12 cellular contexts compared by ENCODE assay signal in the genomic region with DNA sequence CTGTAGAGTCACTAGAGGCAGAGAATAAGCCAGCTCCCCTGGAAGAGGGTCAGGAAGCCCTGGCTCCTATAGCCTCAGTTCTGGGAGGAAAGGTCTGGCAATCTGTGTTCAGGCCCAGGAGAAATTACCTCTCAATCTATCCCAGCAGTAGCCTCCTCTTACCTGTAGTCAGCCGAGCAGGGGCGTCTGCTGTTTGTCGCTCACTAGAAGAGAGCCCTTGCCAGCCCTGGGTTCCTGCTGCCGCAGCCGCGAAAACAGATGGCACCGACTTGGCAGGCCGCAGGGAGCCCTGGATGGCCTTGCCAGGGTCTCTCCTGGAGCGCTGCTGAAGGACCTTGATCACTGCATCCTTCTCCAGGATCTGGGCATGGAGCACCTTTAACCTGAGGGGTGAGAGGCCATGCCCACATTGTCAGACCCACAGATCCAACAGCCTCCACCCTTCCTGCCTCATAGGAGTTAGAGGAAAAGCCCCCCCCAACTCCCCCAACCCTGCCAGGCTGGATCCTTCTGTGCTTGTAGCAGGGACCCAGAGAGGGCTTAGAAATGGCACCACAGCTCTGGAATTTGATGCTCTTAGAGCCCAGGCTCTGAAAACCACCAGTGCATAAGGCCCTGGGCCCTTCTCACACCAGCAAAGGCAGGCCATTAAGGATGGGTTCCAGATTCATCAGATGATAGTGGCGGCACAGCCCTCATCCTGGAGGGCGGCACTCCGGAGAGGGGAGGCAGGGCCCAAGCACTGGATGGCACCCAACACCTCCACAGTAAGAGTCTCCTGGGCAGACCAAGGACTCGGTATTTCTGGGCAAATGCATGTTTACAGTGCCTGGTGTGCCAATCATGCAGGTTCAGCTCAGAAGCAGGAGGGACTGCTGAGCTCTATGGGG. TPM values are rescaled to one million over a fixed set of nuclear protein-coding genes. Genes with fewer than 3 reads are reported as not detected.
A peak's percentile ranks its signal among the peaks of the same experiment; 100 is the strongest.
DNase-seq lines count a peak whose midpoint lies in the region; ATAC-seq and TF ChIP-seq lines count a peak whose summit lies in the region.
"Had no signal": no experiment of that assay in that cellular context is flagged by ENCODE, and none has a peak within 500 bp of the region (broad histone marks: within the 10 kb centered on the region; RNA-seq: fewer than 3 reads in every experiment).

No MANE protein-coding gene starts in this region.

- H3K4me1 Mint-ChIP-seq in natural killer cell treated with Interleukin-12 subunit alpha and Interleukin-12 subunit beta and Interleukin-15 and Interleukin-18, amount 100 ng/mL, for 72 hours (ENCODE audit: low read depth in 2 of 2): peaks cover 3 to 8% of the 10 kb centered on the region in 2 donors
- H3K4me1 Mint-ChIP-seq in natural killer cell (peaks cover 8 to 13% of the 10 kb centered on the region in 2 donors), osteocyte (ENCODE audit: unreplicated experiment) (peaks cover 86% of the 10 kb centered on the region)

- no peak overlapping the region for H3K4me3 Mint-ChIP-seq in natural killer cell treated with Interleukin-12 subunit alpha and Interleukin-12 subunit beta and Interleukin-15 and Interleukin-18, amount 100 ng/mL, for 72 hours
- no peak overlapping the region for H3K4me3 Mint-ChIP-seq in natural killer cell
- peak overlapping the region; percentile 35 for H3K4me3 Mint-ChIP-seq in osteocyte (ENCODE audit: unreplicated experiment)

- H3K27ac ChIP-seq in gastroesophageal sphincter: peak overlapping the region; percentile 70 to 100 (median 99)

- H3K27ac Mint-ChIP-seq in natural killer cell treated with Interleukin-12 subunit alpha and Interleukin-12 subunit beta and Interleukin-15 and Interleukin-18, amount 100 ng/mL, for 72 hours: no peak overlapping the region
- H3K27ac Mint-ChIP-seq in natural killer cell: no peak overlapping the region
- peak overlapping the region; percentile 93 for H3K27ac Mint-ChIP-seq in osteocyte (ENCODE audit: unreplicated experiment)

- peak; percentile 58 for DNase-seq in natural killer cell treated with Interleukin-12 subunit alpha and Interleukin-12 subunit beta and Interleukin-15 and Interleukin-18, amount 100 ng/mL, for 72 hours (ENCODE audit: low spot score)
- DNase-seq in natural killer cell: no peak
- no peak for DNase-seq in osteocyte (ENCODE audit: extremely low spot score, unreplicated experiment)
- DNase-seq in GM20000 (ENCODE audit: low spot score): no peak
- no peak for DNase-seq in kidney tubule cell (ENCODE audit: low spot score)
- DNase-seq: activated CD8-positive, alpha-beta memory T cell treated with anti-CD3 and anti-CD28 coated beads, Interleukin-2, amount 50 U/mL, for 48 hours; NCI-H446 treated with DMSO at 0.1 percent for 48 hours; T-helper 1 cell had no signal

- H3K36me3 ChIP-seq in gastroesophageal sphincter: peaks cover 5 to 94% of the 10 kb centered on the region in 2 donors

- no peaks in the 10 kb centered on the region for H3K36me3 Mint-ChIP-seq in natural killer cell treated with Interleukin-12 subunit alpha and Interleukin-12 subunit beta and Interleukin-15 and Interleukin-18, amount 100 ng/mL, for 72 hours
- no peaks in the 10 kb centered on the region for H3K36me3 Mint-ChIP-seq in natural killer cell
- peaks cover 71% of the 10 kb centered on the region for H3K36me3 Mint-ChIP-seq in osteocyte (ENCODE audit: unreplicated experiment)

- H3K9me3 Mint-ChIP-seq in natural killer cell treated with Interleukin-12 subunit alpha and Interleukin-12 subunit beta and Interleukin-15 and Interleukin-18, amount 100 ng/mL, for 72 hours: no peaks in the 10 kb centered on the region
- H3K9me3 Mint-ChIP-seq in natural killer cell (no peaks in the 10 kb centered on the region), osteocyte (ENCODE audit: unreplicated experiment) (no peaks in the 10 kb centered on the region)

- no peak for TF ChIP-seq POLR2A in gastroesophageal sphincter (IDR thresholded peaks at IDR 0.05)

- intact Hi-C loops in natural killer cell (cut with micrococcal nuclease): no loop called here

- no peaks in the 10 kb centered on the region for H3K27me3 ChIP-seq in gastroesophageal sphincter

- WGBS in gastroesophageal sphincter (ENCODE audit: low coverage in 1 of 2), 2 donors: 0 to 93% methylated on average over 1 to 5 of the region's 13 CpGs

- H3K9me3 ChIP-seq in gastroesophageal sphincter: no peaks in the 10 kb centered on the region

- TF ChIP-seq EP300 in gastroesophageal sphincter (IDR thresholded peaks at IDR 0.05): no peak

- peaks cover 26 to 95% (median 73%) of the 10 kb centered on the region in 3 donors for H3K4me1 ChIP-seq in gastroesophageal sphincter

- ATAC-seq in natural killer cell treated with Interleukin-12 subunit alpha and Interleukin-12 subunit beta and Interleukin-15 and Interleukin-18, amount 100 ng/mL, for 72 hours: no peak
- ATAC-seq in natural killer cell (no peak), gastroesophageal sphincter (no peak), HG02678 (IDR thresholded peaks at IDR 0.05; ENCODE audit: unreplicated experiment) (no peak), HG03139 (IDR thresholded peaks at IDR 0.05; ENCODE audit: unreplicated experiment) (no peak)

- peaks cover 6 to 7% of the 10 kb centered on the region in 2 donors for H3K27me3 Mint-ChIP-seq in natural killer cell treated with Interleukin-12 subunit alpha and Interleukin-12 subunit beta and Interleukin-15 and Interleukin-18, amount 100 ng/mL, for 72 hours
- H3K27me3 Mint-ChIP-seq in natural killer cell (ENCODE audit: low read depth in 2 of 2) (peaks cover 8 to 12% of the 10 kb centered on the region in 2 donors), osteocyte (ENCODE audit: unreplicated experiment) (no peaks in the 10 kb centered on the region)

- TF ChIP-seq CTCF in natural killer cell (IDR thresholded peaks at IDR 0.05) (no peak), gastroesophageal sphincter (IDR thresholded peaks at IDR 0.05) (no peak), osteocyte (IDR thresholded peaks at IDR 0.05) (no peak), GM20000 (IDR thresholded peaks at IDR 0.05; ENCODE audit: extremely low read depth, missing control alignments) (no peak)

- no peak overlapping the region for H3K4me3 ChIP-seq in gastroesophageal sphincter
- H3K4me3 ChIP-seq: K562 had no signal

RNA-seq across cellular contexts. Expression of a gene that starts 14.9 kb away (rescaled TPM):
- total RNA-seq in natural killer cell treated with Interleukin-12 subunit alpha and Interleukin-12 subunit beta and Interleukin-15 and Interleukin-18, amount 100 ng/mL, for 72 hours: not detected
- total RNA-seq in natural killer cell: not detected
- 100 to 1,000 TPM in 3 of 4 donors, 10 to 100 TPM in 1; 93.2 to 226 (median 153) TPM for total RNA-seq in gastroesophageal sphincter
- 195 and 199 TPM in 2 replicates for total RNA-seq in osteocyte

Comparison
In these comparisons a context has a peak if more than half of its experiments do, and no peak if none do; other contexts are left out.
1. RNA of a gene that starts 14.9 kb away (total RNA-seq): 195 to 199 TPM in osteocyte and 93.2 to 226 TPM in gastroesophageal sphincter; not detected in natural killer cell treated with Interleukin-12 subunit alpha and Interleukin-12 subunit beta and Interleukin-15 and Interleukin-18, amount 100 ng/mL, for 72 hours and not detected in natural killer cell; every median in the first group is over 10 times any median in the second.